In genomic region chr18:77366725-77367641, GRCh38 we compare ENCODE assay signal across 11 cellular contexts.
DNase-seq lines count a peak whose midpoint lies in the region; ATAC-seq and TF ChIP-seq lines count a peak whose summit lies in the region.
"Had no signal": no experiment of that assay in that cellular context is flagged by ENCODE, and none has a peak within 500 bp of the region (broad histone marks: within the 10 kb centered on the region; RNA-seq: fewer than 3 reads in every experiment).

No MANE protein-coding gene starts in this region.

- ATAC-seq in left colon (peak; percentile 89), thoracic aorta (ENCODE audit: insufficient number of reproducible peaks, low FRiP score, low read depth) (no peak), GM19035 (IDR thresholded peaks at IDR 0.05; ENCODE audit: unreplicated experiment) (no peak), GM19351 (IDR thresholded peaks at IDR 0.05; ENCODE audit: unreplicated experiment) (no peak)

- peaks cover 0 to 4% of the 10 kb centered on the region in 2 donors for H3K4me1 ChIP-seq in thoracic aorta (ENCODE audit: control insufficient read depth in 1 of 2, low read depth in 2 of 2)

- no peaks in the 10 kb centered on the region for H3K27me3 ChIP-seq in thoracic aorta (replicated peaks; ENCODE audit: insufficient read depth)

- DNase-seq in NCI-H2081 treated with DMSO at 0.1 percent for 48 hours (lab: John Stamatoyannopoulos, UW) (peak; percentile 82), anterior cingulate cortex (lab: John Stamatoyannopoulos, UW) (peak in 54 of 58 donors; percentile 7 to 77 (median 44)), left colon (peak; percentile 56 to 72), thoracic aorta (ENCODE audit: low spot score) (no peak), posterior vena cava (ENCODE audit: low spot score) (no peak)
- DNase-seq in stimulated activated naive CD4-positive, alpha-beta T cell treated with Interleukin-2 at 50 U/mL for 16 hours (lab: John Stamatoyannopoulos, UW) = no peak
- DNase-seq: activated effector memory CD4-positive, alpha-beta T cell treated with anti-CD3 and anti-CD28 coated beads, Interleukin-2, amount 50 U/mL, for 16 hours; MV-4-11 had no signal

- intact Hi-C loops in left colon (cut with DNase I, micrococcal nuclease) (no loop called here), posterior vena cava (cut with DNase I) (no loop called here)

- H3K9me3 ChIP-seq in thoracic aorta = peaks cover 3% of the 10 kb centered on the region

- H3K36me3 ChIP-seq in thoracic aorta = no peaks in the 10 kb centered on the region

- H3K4me3 ChIP-seq in thoracic aorta = peak overlapping the region; percentile 55
- H3K4me3 ChIP-seq: lung had no signal

- TF ChIP-seq CTCF in thoracic aorta (IDR thresholded peaks at IDR 0.05) = no peak

- no peak overlapping the region for H3K27ac ChIP-seq in thoracic aorta

Comparison
In these comparisons a context has a peak if more than half of its experiments do, and no peak if none do; other contexts are left out.
1. DNase-seq: peak in NCI-H2081 treated with DMSO at 0.1 percent for 48 hours (single experiment), anterior cingulate cortex (54 of 58) and left colon (2 of 2); none in thoracic aorta (single experiment), posterior vena cava (single experiment) and stimulated activated naive CD4-positive, alpha-beta T cell treated with Interleukin-2 at 50 U/mL for 16 hours (single experiment).